In genomic region chr6:36378936-36379335, GRCh38 we compare ENCODE assay signal across 29 cellular contexts. TPM values are rescaled to one million over a fixed set of nuclear protein-coding genes. Genes with fewer than 3 reads are reported as not detected.
DNase-seq lines count a peak whose midpoint lies in the region; ATAC-seq, FAIRE-seq and TF ChIP-seq lines count a peak whose summit lies in the region.
"Had no signal": no experiment of that assay in that cellular context is flagged by ENCODE, and none has a peak within 500 bp of the region (broad histone marks: within the 10 kb centered on the region; RNA-seq: fewer than 3 reads in every experiment).

No MANE protein-coding gene starts in this region.

- no peaks in the 10 kb centered on the region for H3K36me3 ChIP-seq in K562 (ENCODE audit: control insufficient read depth, insufficient read depth, low read length)
- H3K36me3 ChIP-seq: HAP-1, MG63 had no signal

- ATAC-seq in K562 (no peak), GM18867 (IDR thresholded peaks at IDR 0.05; ENCODE audit: unreplicated experiment) (no peak), HG02588 (IDR thresholded peaks at IDR 0.05; ENCODE audit: unreplicated experiment) (no peak)
- ATAC-seq: Right ventricle myocardium inferior had no signal

- no TSS peak for BruUV-seq in K562 (replicated peaks; lab: Mats Ljungman, UMichigan)

- H3K79me2 ChIP-seq in K562 (ENCODE audit: control insufficient read depth, insufficient read depth, low read length) = no peaks in the 10 kb centered on the region

- peaks cover 20 to 35% (median 25%) of the 10 kb centered on the region in 3 donors for H3K4me1 Mint-ChIP-seq in IgD-negative memory B cell
- H3K4me1 Mint-ChIP-seq: CD14-positive monocyte had no signal

- H2AFZ ChIP-seq in K562 (ENCODE audit: low read depth, low read length) = no peak overlapping the region
- H2AFZ ChIP-seq: GM23248 had no signal

- no peaks in the 10 kb centered on the region for H3K9me1 ChIP-seq in K562 (ENCODE audit: control insufficient read depth, insufficient read depth, low read length)

- peaks cover 48 to 75% of the 10 kb centered on the region in 2 experiments for H3K27me3 ChIP-seq in K562 (ENCODE audit: control insufficient read depth in 2 of 2, insufficient read depth in 2 of 2, low read length in 2 of 2)
- H3K27me3 ChIP-seq: MG63 had no signal

- no peak for TF ChIP-seq EP300 in K562 (IDR thresholded peaks at IDR 0.05; ENCODE audit: low read length)

- CTCF ChIA-PET in K562 (lab: Yijun Ruan, JAX; ENCODE audit: low intra/inter-chr PET ratio) = no interaction called here

- peak overlapping the region in 2 of 3 donors; percentile 34 to 84 for H3K27ac Mint-ChIP-seq in IgD-negative memory B cell

- peaks cover 2% of the 10 kb centered on the region for H3K27me3 Mint-ChIP-seq in IgD-negative memory B cell

- peaks cover 0 to 4% of the 10 kb centered on the region in 2 experiments; a peak in 2 of 5 replicates for H3K4me1 ChIP-seq in K562 (replicated peaks in 1 of 2; ENCODE audit: control insufficient read depth in 2 of 2, insufficient read depth in 2 of 2, low read length in 2 of 2)

- H3K4me3 ChIP-seq in K562 = no peak overlapping the region
- H3K4me3 ChIP-seq: GM23248, HAP-1, MG63 had no signal

- TF ChIP-seq POLR2A in K562 (conservative IDR thresholded peaks at IDR 0.05) = no peak

- no peaks in the 10 kb centered on the region for H3K9me3 ChIP-seq in K562 (replicated peaks; ENCODE audit: control insufficient read depth, insufficient read depth, low read depth, low read length)
- H3K9me3 ChIP-seq: HAP-1, MG63 had no signal

- POLR2A ChIA-PET in K562 (lab: Yijun Ruan, JAX) = interaction anchor here (0.6 kb wide), 1 partner anchor 283 kb away, joined by 4 read pairs; no protein-coding TSS in a partner anchor

- intact Hi-C loops in K562 (cut with micrococcal nuclease) = no loop called here
- intact Hi-C loops in posterior vena cava (cut with DNase I) = no loop called here

- no peaks in the 10 kb centered on the region for H3K9me3 Mint-ChIP-seq in IgD-negative memory B cell

- DNase-seq in NCI-H526 treated with DMSO at 0.1 percent for 48 hours (lab: John Stamatoyannopoulos, UW) (peak; percentile 33), NCI-H526 (lab: John Stamatoyannopoulos, UW) (no peak), K562 (ENCODE audit: extremely low read depth in 1 of 4, low spot score in 3 of 4) (no peak), posterior vena cava (ENCODE audit: low spot score) (peak; percentile 49), NCI-H2107 treated with DMSO at 0.1 percent for 48 hours (lab: John Stamatoyannopoulos, UW; ENCODE audit: unreplicated experiment) (no peak)
- DNase-seq: AML-193; COR-L47; GDM1; GM23248; IMR-90; Kasumi-1; MG63; NCI-H1048; NCI-H1436; NCI-H1930; NCI-H345; NCI-H69; NK-92 treated with Interleukin-12 subunit alpha and Interleukin-12 subunit beta, amount 100 ng/mL, for 24 hours had no signal

- H3K27ac ChIP-seq in K562 (ENCODE audit: extremely low read depth, low read depth, low read length) = no peak overlapping the region
- H3K27ac ChIP-seq: 22Rv1, GM23248, HL-60 had no signal

- no peak for TF ChIP-seq RAD21 in K562 (CRISPR knock-in tag; conservative IDR thresholded peaks at IDR 0.05 in 1 of 2, IDR thresholded peaks at IDR 0.05 in 1 of 2)

- H3K9ac ChIP-seq in K562 (ENCODE audit: insufficient read depth in 1 of 2, low read depth in 2 of 2, low read length in 2 of 2) = no peak overlapping the region
- H3K9ac ChIP-seq: GM23248 had no signal

- no peak overlapping the region for H3K4me2 ChIP-seq in K562 (ENCODE audit: insufficient read depth, low read length)

- 24% methylated on average over 10 of the region's 10 CpGs for WGBS in K562 (ENCODE audit: insufficient coverage, low coverage, missing lambda C conversion rate)

- H4K20me1 ChIP-seq in K562 (replicated peaks; ENCODE audit: control insufficient read depth, insufficient read depth, low read length) = no peaks in the 10 kb centered on the region; the same call in 1 of the 2 replicates

- no peaks in the 10 kb centered on the region for H3K36me3 Mint-ChIP-seq in IgD-negative memory B cell

- in situ Hi-C loops in K562 (cut with MboI) = no loop called here

- FAIRE-seq in K562 (lab: Jason Lieb, UNC) = no peak
- FAIRE-seq: RCC 7860 had no signal

- H3K4me3 Mint-ChIP-seq in IgD-negative memory B cell = no peak overlapping the region
- H3K4me3 Mint-ChIP-seq: CD14-positive monocyte had no signal

- TF ChIP-seq CTCF in K562 (IDR thresholded peaks at IDR 0.05 in 2 of 3, conservative IDR thresholded peaks at IDR 0.05 in 1 of 3; ENCODE audit: insufficient read depth in 2 of 3, low read depth in 1 of 3, low read length in 3 of 3) = no peak

TF ChIP-seq in K562, 482 proteins besides CTCF, POLR2A, EP300 and RAD21:
- TF ChIP-seq ZNF586 (CRISPR knock-in tag; conservative IDR thresholded peaks at IDR 0.05) (no peak), RBM39 (optimal IDR thresholded peaks at IDR 0.05; ENCODE audit: low read depth, low read length) (no peak), FOSL1 (tag; conservative IDR thresholded peaks at IDR 0.05) (no peak), ELK1 (CRISPR knock-in tag; IDR thresholded peaks at IDR 0.05) (no peak), ZBTB33 (CRISPR knock-in tag; IDR thresholded peaks at IDR 0.05) (peak; percentile 29; the same call in 1 of the 2 replicates), ZNF830 (CRISPR knock-in tag; IDR thresholded peaks at IDR 0.05) (no peak)

RNA-seq across cellular contexts. Expression of gene ETV7, which starts 8.5 kb away (rescaled TPM):
- polyA plus RNA-seq in IgD-negative memory B cell (5.1 TPM), K562 (2011; rRNA removed) (0.07 TPM in 1 of 2 replicates, not detected in the other), K562 (2014; fragmentation: Illumina TruSeq; extraction: Trizol) (0.12 and 0.32 TPM in 2 replicates), K562 (2014; fragmentation: Nextera tagmentation; extraction: Ambion mirVana) (under 1 TPM; 0.08 to 0.17 TPM), K562 (2014; rRNA removed) (not detected in 2 replicates)
- total RNA-seq in K562 (2011; cell fraction: chromatin; rRNA removed; ENCODE audit: low replicate concordance) = not detected in 2 replicates
- total RNA-seq in K562 (2011; cell fraction: nucleolus; rRNA removed) = not detected in 2 replicates
- not detected in 2 replicates for total RNA-seq in K562 (2011; cell fraction: nucleoplasm; rRNA removed)
- total RNA-seq in K562 (2014; rRNA removed) (0.12 TPM in 1 of 2 replicates, not detected in the other), K562 (2014; rRNA removed; fragmentation: Illumina TruSeq; extraction: Trizol) (0.16 and 0.22 TPM in 2 replicates), K562 (2015; rRNA removed; fragmentation: Illumina TruSeq; extraction: Trizol) (not detected in 2 replicates), K562 (2021) (0.16 and 0.22 TPM in 2 replicates), posterior vena cava (under 1 TPM in 1 of 2 donors, not detected in 1; 0.57 TPM)
- not detected in 2 replicates for polyA plus RNA-seq in K562 (2011; cell fraction: cytosol; rRNA removed)
- polyA plus RNA-seq in K562 (2011; cell fraction: nucleus; rRNA removed) = not detected in 2 replicates
- 0.07 and 0.14 TPM in 2 replicates for polyA plus RNA-seq in K562 (2012)
- polyA minus RNA-seq in K562 (2011; rRNA and poly(A)+ RNA removed) = not detected in 2 replicates
- polyA minus RNA-seq in K562 (2011; cell fraction: cytosol; rRNA and poly(A)+ RNA removed) = not detected in 2 replicates
- polyA minus RNA-seq in K562 (2011; cell fraction: nucleus; rRNA and poly(A)+ RNA removed) = not detected in 2 replicates
- total RNA-seq: HT1080 had no signal

RNA-seq across cellular contexts. Expression of gene BNIP5, which starts 42.2 kb away (rescaled TPM):
- polyA plus RNA-seq in IgD-negative memory B cell (not detected), K562 (2011; rRNA removed) (not detected in 2 replicates), K562 (2014; fragmentation: Illumina TruSeq; extraction: Trizol) (not detected in 2 replicates), K562 (2014; fragmentation: Nextera tagmentation; extraction: Ambion mirVana) (not detected), K562 (2014; rRNA removed) (not detected in 2 replicates)
- total RNA-seq in K562 (2011; cell fraction: chromatin; rRNA removed; ENCODE audit: low replicate concordance) = not detected in 2 replicates
- total RNA-seq in K562 (2011; cell fraction: nucleolus; rRNA removed) = not detected in 2 replicates
- not detected in 2 replicates for total RNA-seq in K562 (2011; cell fraction: nucleoplasm; rRNA removed)
- total RNA-seq in K562 (2014; rRNA removed) (not detected in 2 replicates), K562 (2014; rRNA removed; fragmentation: Illumina TruSeq; extraction: Trizol) (not detected in 2 replicates), K562 (2015; rRNA removed; fragmentation: Illumina TruSeq; extraction: Trizol) (not detected in 2 replicates), K562 (2021) (not detected in 2 replicates), posterior vena cava (not detected)
- not detected in 2 replicates for polyA plus RNA-seq in K562 (2011; cell fraction: cytosol; rRNA removed)
- not detected in 2 replicates for polyA plus RNA-seq in K562 (2011; cell fraction: nucleus; rRNA removed)
- polyA plus RNA-seq in K562 (2012) = not detected in 2 replicates
- not detected in 2 replicates for polyA minus RNA-seq in K562 (2011; rRNA and poly(A)+ RNA removed)
- polyA minus RNA-seq in K562 (2011; cell fraction: cytosol; rRNA and poly(A)+ RNA removed) = not detected in 2 replicates
- polyA minus RNA-seq in K562 (2011; cell fraction: nucleus; rRNA and poly(A)+ RNA removed) = not detected in 2 replicates
- total RNA-seq: Daoy, GM23248, HT1080, IMR-90, Right ventricle myocardium inferior had no signal
- polyA plus RNA-seq: CD14-positive monocyte, GM23248, IMR-90 had no signal

Comparison
In these comparisons a context has a peak if more than half of its experiments do, and no peak if none do; other contexts are left out.
1. DNase-seq: peak in NCI-H526 treated with DMSO at 0.1 percent for 48 hours (single experiment) and posterior vena cava (single experiment); none in NCI-H526 (0 of 2), K562 (0 of 4) and NCI-H2107 treated with DMSO at 0.1 percent for 48 hours (single experiment).